In genomic region chr5:73892806-73893205, GRCh38 we compare ENCODE assay signal across 20 cellular contexts.
DNase-seq lines count a peak whose midpoint lies in the region; TF ChIP-seq lines count a peak whose summit lies in the region.
"Had no signal": no experiment of that assay in that cellular context is flagged by ENCODE, and none has a peak within 500 bp of the region (broad histone marks: within the 10 kb centered on the region; RNA-seq: fewer than 3 reads in every experiment).

No MANE protein-coding gene starts in this region.

- no peaks in the 10 kb centered on the region for H3K9me3 ChIP-seq in tibial nerve
- H3K9me3 ChIP-seq: esophagus muscularis mucosa, prostate gland had no signal

- in situ Hi-C loops in brain microvascular endothelial cell (cut with HindIII; ENCODE audit: low pct_ligation_motif_present, low sequenced_read_pairs) = no loop called here

- TF ChIP-seq CTCF in brain microvascular endothelial cell (IDR thresholded peaks at IDR 0.05; ENCODE audit: low read depth, low read length, missing control alignments) = no peak
- no peak for TF ChIP-seq CTCF in tibial nerve (IDR thresholded peaks at IDR 0.05)

- 42 to 46% methylated on average over 1 of the region's 1 CpG for WGBS in tibial nerve, 2 donors

- DNase-seq in AG08396 (ENCODE audit: low spot score) (peak; percentile 76), HT1080 (ENCODE audit: low read depth) (peak; percentile 51), brain microvascular endothelial cell (peak; percentile 86), foreskin melanocyte (peak; percentile 39), tibial nerve (ENCODE audit: low spot score in 2 of 2) (no peak), SIG-M5 (lab: John Stamatoyannopoulos, UW) (no peak)
- no peak for DNase-seq in activated CD4-positive, alpha-beta T cell treated with anti-CD3 and anti-CD28 coated beads for 48 hours
- no peak for DNase-seq in stimulated activated CD4-positive, alpha-beta T cell treated with anti-CD3 and anti-CD28 coated beads, Interleukin-2, amount 100 ng/mL, for 48 hours
- DNase-seq: activated CD4-positive, alpha-beta T cell treated with anti-CD3 and anti-CD28 coated beads for 1 hour; activated naive CD8-positive, alpha-beta T cell treated with anti-CD3 and anti-CD28 coated beads for 36 hours; left ventricle myocardium superior; naive B cell; NCI-H1105; NCI-H2171; stimulated activated CD4-positive, alpha-beta T cell treated with anti-CD3 and anti-CD28 coated beads, Interleukin-15, amount 100 ng/mL, for 24 hours; T-helper 2 cell had no signal

- no peak overlapping the region for H3K4me3 ChIP-seq in brain microvascular endothelial cell (ENCODE audit: low read depth, low read length)
- no peak overlapping the region for H3K4me3 ChIP-seq in tibial nerve
- H3K4me3 ChIP-seq: coronary artery, esophagus muscularis mucosa, prostate gland had no signal

- H3K27me3 ChIP-seq in brain microvascular endothelial cell (replicated peaks) = no peaks in the 10 kb centered on the region
- H3K27me3 ChIP-seq in tibial nerve = no peaks in the 10 kb centered on the region
- H3K27me3 ChIP-seq: esophagus muscularis mucosa had no signal

- peaks cover 11% of the 10 kb centered on the region for H3K36me3 ChIP-seq in brain microvascular endothelial cell (replicated peaks)
- H3K36me3 ChIP-seq in tibial nerve = peaks cover 0 to 77% (median 0%) of the 10 kb centered on the region in 3 donors
- H3K36me3 ChIP-seq: prostate gland had no signal

- TF ChIP-seq POLR2A in tibial nerve (IDR thresholded peaks at IDR 0.05) = no peak

- TF ChIP-seq EP300 in tibial nerve (IDR thresholded peaks at IDR 0.05) = no peak

- peak overlapping the region; percentile 29 for H3K27ac ChIP-seq in brain microvascular endothelial cell
- no peak overlapping the region for H3K27ac ChIP-seq in tibial nerve
- H3K27ac ChIP-seq: coronary artery, esophagus muscularis mucosa, prostate gland, RWPE1 had no signal

- no peaks in the 10 kb centered on the region for H3K4me1 ChIP-seq in tibial nerve
- H3K4me1 ChIP-seq: esophagus muscularis mucosa, prostate gland had no signal

Comparison
In these comparisons a context has a peak if more than half of its experiments do, and no peak if none do; other contexts are left out.
1. DNase-seq: peak in AG08396 (single experiment), HT1080 (single experiment), brain microvascular endothelial cell (single experiment) and foreskin melanocyte (single experiment); none in tibial nerve (0 of 2), activated CD4-positive, alpha-beta T cell treated with anti-CD3 and anti-CD28 coated beads for 48 hours (single experiment), SIG-M5 (single experiment) and stimulated activated CD4-positive, alpha-beta T cell treated with anti-CD3 and anti-CD28 coated beads, Interleukin-2, amount 100 ng/mL, for 48 hours (0 of 2).